ENCODE assay signal across 3 cellular contexts in the genomic region with DNA sequence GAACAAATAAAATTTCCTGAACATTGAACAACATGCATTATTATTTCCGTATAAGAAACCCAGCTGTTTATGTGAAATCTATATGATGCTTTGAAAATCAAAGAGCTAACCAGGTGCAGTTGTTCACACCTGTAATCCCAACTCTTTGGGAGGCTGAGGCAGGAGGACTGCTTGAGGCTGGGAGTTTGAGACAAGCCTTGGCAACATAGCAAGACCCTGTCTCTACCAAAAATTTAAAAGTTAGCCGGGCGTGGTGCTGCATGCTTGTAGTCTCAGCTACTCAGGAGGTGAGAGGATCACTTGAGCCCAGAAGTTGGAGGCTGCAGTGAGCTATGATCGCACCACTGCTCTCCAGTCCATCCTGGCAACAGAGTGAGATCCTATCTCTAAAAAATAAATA.
TF ChIP-seq lines count a peak whose summit lies in the region.

No MANE protein-coding gene starts in this region.

TF ChIP-seq in SK-N-SH, 30 proteins besides CTCF, POLR2A, EP300 and RAD21:
- no peak for TF ChIP-seq TCF12 (IDR thresholded peaks at IDR 0.05)
- TF ChIP-seq GABPA (IDR thresholded peaks at IDR 0.05; ENCODE audit: low read depth) = no peak
- TF ChIP-seq, protein P1, sequence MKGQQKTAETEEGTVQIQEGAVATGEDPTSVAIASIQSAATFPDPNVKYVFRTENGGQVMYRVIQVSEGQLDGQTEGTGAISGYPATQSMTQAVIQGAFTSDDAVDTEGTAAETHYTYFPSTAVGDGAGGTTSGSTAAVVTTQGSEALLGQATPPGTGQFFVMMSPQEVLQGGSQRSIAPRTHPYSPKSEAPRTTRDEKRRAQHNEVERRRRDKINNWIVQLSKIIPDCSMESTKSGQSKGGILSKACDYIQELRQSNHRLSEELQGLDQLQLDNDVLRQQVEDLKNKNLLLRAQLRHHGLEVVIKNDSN (IDR thresholded peaks at IDR 0.05; ENCODE audit: borderline replicate concordance, low read depth) = no peak
- no peak for TF ChIP-seq SMC3 (IDR thresholded peaks at IDR 0.05; ENCODE audit: low read depth, low read length)
- TF ChIP-seq CHD2 (IDR thresholded peaks at IDR 0.05; ENCODE audit: low read length, partially characterized antibody) = no peak
- TF ChIP-seq POLR2AphosphoS5 (IDR thresholded peaks at IDR 0.05; ENCODE audit: low read depth, low read length) = no peak
- TF ChIP-seq, protein P2, sequence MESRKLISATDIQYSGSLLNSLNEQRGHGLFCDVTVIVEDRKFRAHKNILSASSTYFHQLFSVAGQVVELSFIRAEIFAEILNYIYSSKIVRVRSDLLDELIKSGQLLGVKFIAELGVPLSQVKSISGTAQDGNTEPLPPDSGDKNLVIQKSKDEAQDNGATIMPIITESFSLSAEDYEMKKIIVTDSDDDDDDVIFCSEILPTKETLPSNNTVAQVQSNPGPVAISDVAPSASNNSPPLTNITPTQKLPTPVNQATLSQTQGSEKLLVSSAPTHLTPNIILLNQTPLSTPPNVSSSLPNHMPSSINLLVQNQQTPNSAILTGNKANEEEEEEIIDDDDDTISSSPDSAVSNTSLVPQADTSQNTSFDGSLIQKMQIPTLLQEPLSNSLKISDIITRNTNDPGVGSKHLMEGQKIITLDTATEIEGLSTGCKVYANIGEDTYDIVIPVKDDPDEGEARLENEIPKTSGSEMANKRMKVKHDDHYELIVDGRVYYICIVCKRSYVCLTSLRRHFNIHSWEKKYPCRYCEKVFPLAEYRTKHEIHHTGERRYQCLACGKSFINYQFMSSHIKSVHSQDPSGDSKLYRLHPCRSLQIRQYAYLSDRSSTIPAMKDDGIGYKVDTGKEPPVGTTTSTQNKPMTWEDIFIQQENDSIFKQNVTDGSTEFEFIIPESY (IDR thresholded peaks at IDR 0.05; ENCODE audit: borderline replicate concordance, low read depth) = no peak
- TF ChIP-seq, protein P3, sequence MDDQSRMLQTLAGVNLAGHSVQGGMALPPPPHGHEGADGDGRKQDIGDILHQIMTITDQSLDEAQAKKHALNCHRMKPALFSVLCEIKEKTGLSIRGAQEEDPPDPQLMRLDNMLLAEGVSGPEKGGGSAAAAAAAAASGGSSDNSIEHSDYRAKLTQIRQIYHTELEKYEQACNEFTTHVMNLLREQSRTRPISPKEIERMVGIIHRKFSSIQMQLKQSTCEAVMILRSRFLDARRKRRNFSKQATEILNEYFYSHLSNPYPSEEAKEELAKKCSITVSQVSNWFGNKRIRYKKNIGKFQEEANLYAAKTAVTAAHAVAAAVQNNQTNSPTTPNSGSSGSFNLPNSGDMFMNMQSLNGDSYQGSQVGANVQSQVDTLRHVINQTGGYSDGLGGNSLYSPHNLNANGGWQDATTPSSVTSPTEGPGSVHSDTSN (IDR thresholded peaks at IDR 0.05) = no peak
- TF ChIP-seq SIN3A (IDR thresholded peaks at IDR 0.05; ENCODE audit: borderline replicate concordance, low read depth, low read length) = no peak
- TF ChIP-seq JUND (IDR thresholded peaks at IDR 0.05) = no peak
- TF ChIP-seq MXI1 (IDR thresholded peaks at IDR 0.05; ENCODE audit: low read depth, low read length) = no peak
- TF ChIP-seq, protein P4, sequence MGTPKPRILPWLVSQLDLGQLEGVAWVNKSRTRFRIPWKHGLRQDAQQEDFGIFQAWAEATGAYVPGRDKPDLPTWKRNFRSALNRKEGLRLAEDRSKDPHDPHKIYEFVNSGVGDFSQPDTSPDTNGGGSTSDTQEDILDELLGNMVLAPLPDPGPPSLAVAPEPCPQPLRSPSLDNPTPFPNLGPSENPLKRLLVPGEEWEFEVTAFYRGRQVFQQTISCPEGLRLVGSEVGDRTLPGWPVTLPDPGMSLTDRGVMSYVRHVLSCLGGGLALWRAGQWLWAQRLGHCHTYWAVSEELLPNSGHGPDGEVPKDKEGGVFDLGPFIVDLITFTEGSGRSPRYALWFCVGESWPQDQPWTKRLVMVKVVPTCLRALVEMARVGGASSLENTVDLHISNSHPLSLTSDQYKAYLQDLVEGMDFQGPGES (IDR thresholded peaks at IDR 0.05; ENCODE audit: low read depth, low read length) = no peak
- no peak for TF ChIP-seq RFX5 (IDR thresholded peaks at IDR 0.05; ENCODE audit: low read length)

TF ChIP-seq in SK-N-SH treated with all-trans-retinoic acid at 6 μM for 48 hours, 23 proteins besides CTCF, POLR2A, EP300 and RAD21:
- TF ChIP-seq, protein P5, sequence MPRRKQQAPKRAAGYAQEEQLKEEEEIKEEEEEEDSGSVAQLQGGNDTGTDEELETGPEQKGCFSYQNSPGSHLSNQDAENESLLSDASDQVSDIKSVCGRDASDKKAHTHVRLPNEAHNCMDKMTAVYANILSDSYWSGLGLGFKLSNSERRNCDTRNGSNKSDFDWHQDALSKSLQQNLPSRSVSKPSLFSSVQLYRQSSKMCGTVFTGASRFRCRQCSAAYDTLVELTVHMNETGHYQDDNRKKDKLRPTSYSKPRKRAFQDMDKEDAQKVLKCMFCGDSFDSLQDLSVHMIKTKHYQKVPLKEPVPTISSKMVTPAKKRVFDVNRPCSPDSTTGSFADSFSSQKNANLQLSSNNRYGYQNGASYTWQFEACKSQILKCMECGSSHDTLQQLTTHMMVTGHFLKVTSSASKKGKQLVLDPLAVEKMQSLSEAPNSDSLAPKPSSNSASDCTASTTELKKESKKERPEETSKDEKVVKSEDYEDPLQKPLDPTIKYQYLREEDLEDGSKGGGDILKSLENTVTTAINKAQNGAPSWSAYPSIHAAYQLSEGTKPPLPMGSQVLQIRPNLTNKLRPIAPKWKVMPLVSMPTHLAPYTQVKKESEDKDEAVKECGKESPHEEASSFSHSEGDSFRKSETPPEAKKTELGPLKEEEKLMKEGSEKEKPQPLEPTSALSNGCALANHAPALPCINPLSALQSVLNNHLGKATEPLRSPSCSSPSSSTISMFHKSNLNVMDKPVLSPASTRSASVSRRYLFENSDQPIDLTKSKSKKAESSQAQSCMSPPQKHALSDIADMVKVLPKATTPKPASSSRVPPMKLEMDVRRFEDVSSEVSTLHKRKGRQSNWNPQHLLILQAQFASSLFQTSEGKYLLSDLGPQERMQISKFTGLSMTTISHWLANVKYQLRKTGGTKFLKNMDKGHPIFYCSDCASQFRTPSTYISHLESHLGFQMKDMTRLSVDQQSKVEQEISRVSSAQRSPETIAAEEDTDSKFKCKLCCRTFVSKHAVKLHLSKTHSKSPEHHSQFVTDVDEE (CRISPR knock-in tag; IDR thresholded peaks at IDR 0.05) = no peak
- TF ChIP-seq ZFP30 (CRISPR knock-in tag; IDR thresholded peaks at IDR 0.05) = no peak
- no peak for TF ChIP-seq GLIS3 (CRISPR knock-in tag; IDR thresholded peaks at IDR 0.05)
- TF ChIP-seq CSDC2 (CRISPR knock-in tag; IDR thresholded peaks at IDR 0.05) = no peak

TF ChIP-seq in IMR-90, 13 proteins besides CTCF, POLR2A, EP300 and RAD21:
- TF ChIP-seq, protein P6, sequence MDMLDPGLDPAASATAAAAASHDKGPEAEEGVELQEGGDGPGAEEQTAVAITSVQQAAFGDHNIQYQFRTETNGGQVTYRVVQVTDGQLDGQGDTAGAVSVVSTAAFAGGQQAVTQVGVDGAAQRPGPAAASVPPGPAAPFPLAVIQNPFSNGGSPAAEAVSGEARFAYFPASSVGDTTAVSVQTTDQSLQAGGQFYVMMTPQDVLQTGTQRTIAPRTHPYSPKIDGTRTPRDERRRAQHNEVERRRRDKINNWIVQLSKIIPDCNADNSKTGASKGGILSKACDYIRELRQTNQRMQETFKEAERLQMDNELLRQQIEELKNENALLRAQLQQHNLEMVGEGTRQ (IDR thresholded peaks at IDR 0.05; ENCODE audit: low read depth, low read length) = no peak
- TF ChIP-seq MAZ (IDR thresholded peaks at IDR 0.05; ENCODE audit: borderline replicate concordance, low read depth, low read length) (no peak), FOS (IDR thresholded peaks at IDR 0.05; ENCODE audit: low read depth, low read length) (no peak), NFE2L2 (IDR thresholded peaks at IDR 0.05; ENCODE audit: low read depth, low read length) (no peak), RFX5 (IDR thresholded peaks at IDR 0.05; ENCODE audit: low read depth, low read length) (no peak), RCOR1 (IDR thresholded peaks at IDR 0.05; ENCODE audit: insufficient replicate concordance, low read length) (no peak), MXI1 (IDR thresholded peaks at IDR 0.05; ENCODE audit: borderline replicate concordance, low read depth, low read length) (no peak), SMC3 (IDR thresholded peaks at IDR 0.05; ENCODE audit: low read depth, low read length) (no peak), CEBPB (IDR thresholded peaks at IDR 0.05; ENCODE audit: low read depth, low read length) (no peak), BHLHE40 (IDR thresholded peaks at IDR 0.05; ENCODE audit: low read depth, low read length) (no peak), CHD1 (IDR thresholded peaks at IDR 0.05; ENCODE audit: low read depth, low read length) (no peak)
- TF ChIP-seq, protein P7, sequence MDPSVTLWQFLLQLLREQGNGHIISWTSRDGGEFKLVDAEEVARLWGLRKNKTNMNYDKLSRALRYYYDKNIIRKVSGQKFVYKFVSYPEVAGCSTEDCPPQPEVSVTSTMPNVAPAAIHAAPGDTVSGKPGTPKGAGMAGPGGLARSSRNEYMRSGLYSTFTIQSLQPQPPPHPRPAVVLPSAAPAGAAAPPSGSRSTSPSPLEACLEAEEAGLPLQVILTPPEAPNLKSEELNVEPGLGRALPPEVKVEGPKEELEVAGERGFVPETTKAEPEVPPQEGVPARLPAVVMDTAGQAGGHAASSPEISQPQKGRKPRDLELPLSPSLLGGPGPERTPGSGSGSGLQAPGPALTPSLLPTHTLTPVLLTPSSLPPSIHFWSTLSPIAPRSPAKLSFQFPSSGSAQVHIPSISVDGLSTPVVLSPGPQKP (IDR thresholded peaks at IDR 0.05; ENCODE audit: borderline replicate concordance, low read depth, low read length) = no peak
TF ChIP-seq in IMR-90: peak in this region for 0.
